8 cellular contexts compared by ENCODE assay signal in genomic region chr12:56193025-56193578, GRCh38. TPM values are rescaled to one million over a fixed set of nuclear protein-coding genes. Genes with fewer than 3 reads are reported as not detected.
A peak's percentile ranks its signal among the peaks of the same experiment; 100 is the strongest.
DNase-seq lines count a peak whose midpoint lies in the region; ATAC-seq and TF ChIP-seq lines count a peak whose summit lies in the region.

No MANE protein-coding gene starts in this region.

- H3K4me1 ChIP-seq in fibroblast of lung (ENCODE audit: control insufficient read depth, extremely low read depth, insufficient read depth, low read length) = peaks cover 4% of the 10 kb centered on the region
- H3K4me1 ChIP-seq in tibial nerve = peaks cover 0 to 21% (median 5%) of the 10 kb centered on the region in 4 donors

- H3K36me3 ChIP-seq in fibroblast of lung (ENCODE audit: control insufficient read depth, insufficient read depth, low read length) = no peaks in the 10 kb centered on the region
- no peaks in the 10 kb centered on the region for H3K36me3 ChIP-seq in tibial nerve

- peak overlapping the region; percentile 88 for H3K27ac Mint-ChIP-seq in activated T-cell treated with anti-CD3 and anti-CD28 coated beads, Interleukin-2, amount 50 U/mL, for 72 hours

- peak overlapping the region; percentile 1 to 11 for H3K4me3 Mint-ChIP-seq in activated T-cell treated with anti-CD3 and anti-CD28 coated beads, Interleukin-2, amount 50 U/mL, for 72 hours

- no peaks in the 10 kb centered on the region for H3K27me3 Mint-ChIP-seq in activated T-cell treated with anti-CD3 and anti-CD28 coated beads, Interleukin-2, amount 50 U/mL, for 72 hours (ENCODE audit: low read depth)

- no peak for TF ChIP-seq POLR2A in tibial nerve (IDR thresholded peaks at IDR 0.05)

- no peaks in the 10 kb centered on the region for H3K27me3 ChIP-seq in fibroblast of lung (ENCODE audit: control insufficient read depth, insufficient read depth, low read length)
- H3K27me3 ChIP-seq in tibial nerve = no peaks in the 10 kb centered on the region

- H3K4me3 ChIP-seq in fibroblast of lung (replicated peaks in 1 of 4; ENCODE audit: control extremely low read depth in 1 of 4, insufficient read depth in 1 of 4, low read depth in 3 of 4, low read length in 4 of 4) = no peak overlapping the region
- H3K4me3 ChIP-seq in tibial nerve = no peak overlapping the region

- WGBS in tibial nerve, 2 donors = 30 to 53% methylated on average over 1 of the region's 1 CpG

- no peak for ATAC-seq in activated T-cell treated with anti-CD3 and anti-CD28 coated beads, Interleukin-2, amount 50 U/mL, for 72 hours (replicated peaks in 1 of 2)
- ATAC-seq in HG02870 (IDR thresholded peaks at IDR 0.05; ENCODE audit: unreplicated experiment) = no peak

- H3K4me2 ChIP-seq in fibroblast of lung (ENCODE audit: extremely low read depth, insufficient read depth, low read length) = no peak overlapping the region

- peak; percentile 82 to 86 for TF ChIP-seq CTCF in fibroblast of lung (conservative IDR thresholded peaks at IDR 0.05 in 1 of 2, IDR thresholded peaks at IDR 0.05 in 1 of 2; ENCODE audit: low read depth in 1 of 2, low read length in 2 of 2)
- TF ChIP-seq CTCF in tibial nerve (IDR thresholded peaks at IDR 0.05) = peak; percentile 62 to 89 (median 82)

- peak in 1 of 2 donors; percentile 44 for TF ChIP-seq EP300 in tibial nerve (IDR thresholded peaks at IDR 0.05)

- no peak overlapping the region for H3K27ac ChIP-seq in fibroblast of lung (ENCODE audit: insufficient read depth, low read length)
- no peak overlapping the region for H3K27ac ChIP-seq in tibial nerve

- H2AFZ ChIP-seq in fibroblast of lung (ENCODE audit: low read length) = peak overlapping the region; percentile 85

- no peaks in the 10 kb centered on the region for H3K9me3 ChIP-seq in fibroblast of lung (ENCODE audit: control insufficient read depth, insufficient read depth, low read depth, low read length)
- H3K9me3 ChIP-seq in tibial nerve = no peaks in the 10 kb centered on the region

- peak; percentile 81 for DNase-seq in EL
- peak; percentile 87 for DNase-seq in LoVo (ENCODE audit: low spot score)
- peak; percentile 90 for DNase-seq in RKO (ENCODE audit: low spot score)
- DNase-seq in activated T-cell treated with anti-CD3 and anti-CD28 coated beads, Interleukin-2, amount 50 U/mL, for 72 hours = peak; percentile 80 to 83
- peak; percentile 75 to 91 for DNase-seq in fibroblast of lung (ENCODE audit: low read depth in 2 of 2)
- peak; percentile 2 for DNase-seq in occipital lobe (lab: John Stamatoyannopoulos, UW)
- peak; percentile 68 to 97 for DNase-seq in tibial nerve (ENCODE audit: low spot score in 2 of 2)

- H3K9ac ChIP-seq in fibroblast of lung (ENCODE audit: insufficient read depth, low read length) = no peak overlapping the region

- H3K79me2 ChIP-seq in fibroblast of lung (ENCODE audit: control insufficient read depth, insufficient read depth, low read length) = peaks cover 10% of the 10 kb centered on the region

- H4K20me1 ChIP-seq in fibroblast of lung (ENCODE audit: control insufficient read depth, extremely low read depth, insufficient read depth, low read length) = no peaks in the 10 kb centered on the region

- H3K9me3 Mint-ChIP-seq in activated T-cell treated with anti-CD3 and anti-CD28 coated beads, Interleukin-2, amount 50 U/mL, for 72 hours = no peaks in the 10 kb centered on the region

- H3K36me3 Mint-ChIP-seq in activated T-cell treated with anti-CD3 and anti-CD28 coated beads, Interleukin-2, amount 50 U/mL, for 72 hours (ENCODE audit: insufficient read depth in 2 of 2) = peaks cover 8 to 10% of the 10 kb centered on the region in 2 donors

- H3K4me1 Mint-ChIP-seq in activated T-cell treated with anti-CD3 and anti-CD28 coated beads, Interleukin-2, amount 50 U/mL, for 72 hours (ENCODE audit: low read depth) = peaks cover 26% of the 10 kb centered on the region

RNA-seq across cellular contexts. Expression of gene SMARCC2, which starts 3.8 kb away (rescaled TPM):
- 100 to 1,000 TPM in 1 of 2 donors, 10 to 100 TPM in 1; 99.7 to 104 TPM for total RNA-seq in activated T-cell treated with anti-CD3 and anti-CD28 coated beads, Interleukin-2, amount 50 U/mL, for 72 hours
- total RNA-seq in fibroblast of lung (55.5 and 70.8 TPM in 2 replicates), occipital lobe (80.6 TPM), tibial nerve (100 to 1,000 TPM; 104 to 139 (median 117) TPM)
- 60.2 and 69.6 TPM in 2 replicates for polyA plus RNA-seq in fibroblast of lung
- polyA plus RNA-seq in fibroblast of lung (2012) = 49.2 and 50.4 TPM in 2 replicates
- 64.1 and 69.7 TPM in 2 replicates for polyA minus RNA-seq in fibroblast of lung (ENCODE audit: low replicate concordance)

RNA-seq across cellular contexts. Expression of gene RNF41, which starts 28.6 kb away (rescaled TPM):
- total RNA-seq in activated T-cell treated with anti-CD3 and anti-CD28 coated beads, Interleukin-2, amount 50 U/mL, for 72 hours = 10 to 100 TPM; 35.4 to 40.2 TPM
- 120 and 199 TPM in 2 replicates for total RNA-seq in fibroblast of lung
- polyA plus RNA-seq in fibroblast of lung = 88.4 and 99.7 TPM in 2 replicates
- polyA plus RNA-seq in fibroblast of lung (2012) = 55.4 and 62.2 TPM in 2 replicates
- 494 and 557 TPM in 2 replicates for polyA minus RNA-seq in fibroblast of lung (ENCODE audit: low replicate concordance)
- 78.1 TPM for total RNA-seq in occipital lobe
- total RNA-seq in tibial nerve = 10 to 100 TPM; 50.0 to 81.6 (median 62.0) TPM

RNA-seq across cellular contexts. Expression of gene NABP2, which starts 31.0 kb away (rescaled TPM):
- total RNA-seq in activated T-cell treated with anti-CD3 and anti-CD28 coated beads, Interleukin-2, amount 50 U/mL, for 72 hours = 10 to 100 TPM; 61.8 to 72.7 TPM
- total RNA-seq in fibroblast of lung = 25.9 and 29.2 TPM in 2 replicates
- polyA plus RNA-seq in fibroblast of lung = 39.7 and 65.5 TPM in 2 replicates
- polyA plus RNA-seq in fibroblast of lung (2012) = 36.4 and 49.3 TPM in 2 replicates
- 25.1 and 42.7 TPM in 2 replicates for polyA minus RNA-seq in fibroblast of lung (ENCODE audit: low replicate concordance)
- total RNA-seq in occipital lobe = 20.1 TPM
- 10 to 100 TPM; 15.1 to 41.7 (median 24.6) TPM for total RNA-seq in tibial nerve

RNA-seq across cellular contexts. Expression of gene MYL6, which starts 34.9 kb away (rescaled TPM):
- total RNA-seq in activated T-cell treated with anti-CD3 and anti-CD28 coated beads, Interleukin-2, amount 50 U/mL, for 72 hours = 100 to 1,000 TPM; 391 to 492 TPM
- 1,163 and 1,517 TPM in 2 replicates for total RNA-seq in fibroblast of lung
- polyA plus RNA-seq in fibroblast of lung = 6,238 and 7,941 TPM in 2 replicates
- 4,582 and 6,828 TPM in 2 replicates for polyA plus RNA-seq in fibroblast of lung (2012)
- polyA minus RNA-seq in fibroblast of lung (ENCODE audit: low replicate concordance) = 818 and 1,187 TPM in 2 replicates
- 417 TPM for total RNA-seq in occipital lobe
- total RNA-seq in tibial nerve = 1,000 to 10,000 TPM; 1,194 to 1,879 (median 1,515) TPM

RNA-seq across cellular contexts. Expression of gene SLC39A5, which starts 36.7 kb away (rescaled TPM):
- 1 to 10 TPM in 1 of 2 donors, under 1 TPM in 1; 0.44 to 1.1 TPM for total RNA-seq in activated T-cell treated with anti-CD3 and anti-CD28 coated beads, Interleukin-2, amount 50 U/mL, for 72 hours
- total RNA-seq in fibroblast of lung (not detected in 2 replicates), occipital lobe (not detected), tibial nerve (1 to 10 TPM in 1 of 4 donors, not detected in 3; 1.5 TPM)
- polyA plus RNA-seq in fibroblast of lung = not detected in 2 replicates
- polyA plus RNA-seq in fibroblast of lung (2012) = not detected in 2 replicates
- not detected in 2 replicates for polyA minus RNA-seq in fibroblast of lung (ENCODE audit: low replicate concordance)

Comparison
In these comparisons a context has a peak if more than half of its experiments do, and no peak if none do; other contexts are left out.
1. DNase-seq: peak in every context shown above with its lines; median percentile 90 in RKO; 87 in LoVo; 83 in fibroblast of lung; 82 in tibial nerve; 82 in activated T-cell treated with anti-CD3 and anti-CD28 coated beads, Interleukin-2, amount 50 U/mL, for 72 hours; 81 in EL; 2 in occipital lobe.